In genomic region chr22:23159287-23159622, GRCh38 we compare ENCODE assay signal across 23 cellular contexts. TPM values are rescaled to one million over a fixed set of nuclear protein-coding genes. Genes with fewer than 3 reads are reported as not detected.
"Had no signal": no experiment of that assay in that cellular context is flagged by ENCODE, and none has a peak within 500 bp of the region (broad histone marks: within the 10 kb centered on the region; RNA-seq: fewer than 3 reads in every experiment).

No MANE protein-coding gene starts in this region.

- H3K4me3 ChIP-seq: MG63, PC-9 had no signal

- ATAC-seq: activated CD8-positive, alpha-beta memory T cell treated with anti-CD3 and anti-CD28 coated beads, Interleukin-2, amount 10 ng/mL, durations not matched to agents 7 days and 5 days; activated naive CD4-positive, alpha-beta T cell treated with anti-CD3 and anti-CD28 coated beads, Interleukin-2, amount 50 U/mL, for 72 hours; activated naive CD8-positive, alpha-beta T cell treated with anti-CD3 and anti-CD28 coated beads, Interleukin-2, amount 50 U/mL, for 24 hours; T-helper 17 cell had no signal

- H3K4me3 Mint-ChIP-seq: activated B cell treated with CpG ODN at 0.5 μM for 24 hours; activated CD4-positive, alpha-beta T cell treated with anti-CD3 and anti-CD28 coated beads, Interleukin-2, amount 10 ng/mL, durations not matched to agents 24 days and 14 days; activated CD8-positive, alpha-beta memory T cell treated with anti-CD3 and anti-CD28 coated beads, Interleukin-2, amount 10 ng/mL, durations not matched to agents 7 days and 5 days; activated naive CD8-positive, alpha-beta T cell treated with anti-CD3 and anti-CD28 coated beads, Interleukin-2, amount 50 U/mL, for 24 hours; activated T-cell treated with anti-CD3 and anti-CD28 coated beads, Interleukin-2, amount 50 U/mL, for 24 hours; brain; T-helper 17 cell had no signal

- H3K9me3 ChIP-seq: MG63 had no signal

- H3K27ac ChIP-seq: PC-9 had no signal

- H3K9me3 Mint-ChIP-seq: activated B cell treated with CpG ODN at 0.5 μM for 24 hours; activated CD4-positive, alpha-beta T cell treated with anti-CD3 and anti-CD28 coated beads, Interleukin-2, amount 10 ng/mL, durations not matched to agents 24 days and 14 days; activated naive CD4-positive, alpha-beta T cell treated with anti-CD3 and anti-CD28 coated beads, Interleukin-2, amount 50 U/mL, for 72 hours; activated naive CD8-positive, alpha-beta T cell treated with anti-CD3 and anti-CD28 coated beads, Interleukin-2, amount 50 U/mL, for 24 hours; activated T-cell treated with anti-CD3 and anti-CD28 coated beads, Interleukin-2, amount 50 U/mL, for 24 hours; brain had no signal

- H3K36me3 Mint-ChIP-seq: activated CD8-positive, alpha-beta memory T cell treated with anti-CD3 and anti-CD28 coated beads, Interleukin-2, amount 10 ng/mL, durations not matched to agents 7 days and 5 days; activated naive CD4-positive, alpha-beta T cell treated with anti-CD3 and anti-CD28 coated beads, Interleukin-2, amount 50 U/mL, for 72 hours had no signal

- H3K4me1 Mint-ChIP-seq: activated CD4-positive, alpha-beta T cell treated with anti-CD3 and anti-CD28 coated beads, Interleukin-2, amount 10 ng/mL, durations not matched to agents 24 days and 14 days; activated CD8-positive, alpha-beta memory T cell treated with anti-CD3 and anti-CD28 coated beads, Interleukin-2, amount 10 ng/mL, durations not matched to agents 7 days and 5 days; activated naive CD8-positive, alpha-beta T cell treated with anti-CD3 and anti-CD28 coated beads, Interleukin-2, amount 50 U/mL, for 24 hours had no signal

- H3K27ac Mint-ChIP-seq: activated B cell treated with CpG ODN at 0.5 μM for 24 hours; activated CD4-positive, alpha-beta T cell treated with anti-CD3 and anti-CD28 coated beads, Interleukin-2, amount 10 ng/mL, durations not matched to agents 24 days and 14 days; activated CD8-positive, alpha-beta memory T cell treated with anti-CD3 and anti-CD28 coated beads, Interleukin-2, amount 10 ng/mL, durations not matched to agents 7 days and 5 days; activated naive CD8-positive, alpha-beta T cell treated with anti-CD3 and anti-CD28 coated beads, Interleukin-2, amount 50 U/mL, for 24 hours; activated T-cell treated with anti-CD3 and anti-CD28 coated beads, Interleukin-2, amount 50 U/mL, for 24 hours; T-helper 17 cell had no signal

- DNase-seq: activated B cell treated with CpG ODN at 0.5 μM for 24 hours; activated CD4-positive, alpha-beta T cell treated with anti-CD3 and anti-CD28 coated beads for 1 hour; activated CD4-positive, alpha-beta T cell treated with anti-CD3 and anti-CD28 coated beads, Interleukin-2, amount 10 ng/mL, durations not matched to agents 24 days and 14 days; activated CD4-positive, alpha-beta T cell treated with anti-CD3 and anti-CD28 coated beads, Interleukin-2, amount 50 U/mL, for 48 hours; activated CD8-positive, alpha-beta memory T cell treated with anti-CD3 and anti-CD28 coated beads, Interleukin-2, amount 10 ng/mL, durations not matched to agents 7 days and 5 days; activated effector memory CD4-positive, alpha-beta T cell treated with anti-CD3 and anti-CD28 coated beads, Interleukin-2, amount 50 U/mL, for 16 hours; activated naive CD4-positive, alpha-beta T cell treated with Interleukin-2 at 50 U/mL for 16 hours; activated naive CD8-positive, alpha-beta T cell treated with anti-CD3 and anti-CD28 coated beads, Interleukin-2, amount 50 U/mL, for 24 hours; activated T-cell treated with anti-CD3 and anti-CD28 coated beads, Interleukin-2, amount 50 U/mL, for 24 hours; amniotic stem cell; MG63; NCI-H1105; NCI-H1436; NCI-H1694 treated with DMSO at 0.1 percent for 48 hours; NCI-H2029 treated with DMSO at 0.1 percent for 48 hours; NCI-H510A treated with DMSO at 0.1 percent for 48 hours; PC-9; SIG-M5; T-helper 17 cell; T-helper 9 cell had no signal

- H3K4me2 ChIP-seq: PC-9 had no signal

- H3K36me3 ChIP-seq: MG63 had no signal

- H3K27me3 ChIP-seq: MG63 had no signal

RNA-seq across cellular contexts. Expression of gene RAB36, which starts 14.0 kb away (rescaled TPM):
- total RNA-seq: activated CD4-positive, alpha-beta T cell treated with anti-CD3 and anti-CD28 coated beads, Interleukin-2, amount 10 ng/mL, durations not matched to agents 24 days and 14 days had no signal

RNA-seq across cellular contexts. Expression of gene RSPH14, which starts 17.5 kb away (rescaled TPM):
- total RNA-seq: activated B cell treated with CpG ODN at 0.5 μM for 24 hours; activated CD4-positive, alpha-beta T cell treated with anti-CD3 and anti-CD28 coated beads, Interleukin-2, amount 10 ng/mL, durations not matched to agents 24 days and 14 days; activated CD8-positive, alpha-beta memory T cell treated with anti-CD3 and anti-CD28 coated beads, Interleukin-2, amount 10 ng/mL, durations not matched to agents 7 days and 5 days; astrocyte had no signal
